ENCODE assay signal across 1 cellular context in the genomic region with DNA sequence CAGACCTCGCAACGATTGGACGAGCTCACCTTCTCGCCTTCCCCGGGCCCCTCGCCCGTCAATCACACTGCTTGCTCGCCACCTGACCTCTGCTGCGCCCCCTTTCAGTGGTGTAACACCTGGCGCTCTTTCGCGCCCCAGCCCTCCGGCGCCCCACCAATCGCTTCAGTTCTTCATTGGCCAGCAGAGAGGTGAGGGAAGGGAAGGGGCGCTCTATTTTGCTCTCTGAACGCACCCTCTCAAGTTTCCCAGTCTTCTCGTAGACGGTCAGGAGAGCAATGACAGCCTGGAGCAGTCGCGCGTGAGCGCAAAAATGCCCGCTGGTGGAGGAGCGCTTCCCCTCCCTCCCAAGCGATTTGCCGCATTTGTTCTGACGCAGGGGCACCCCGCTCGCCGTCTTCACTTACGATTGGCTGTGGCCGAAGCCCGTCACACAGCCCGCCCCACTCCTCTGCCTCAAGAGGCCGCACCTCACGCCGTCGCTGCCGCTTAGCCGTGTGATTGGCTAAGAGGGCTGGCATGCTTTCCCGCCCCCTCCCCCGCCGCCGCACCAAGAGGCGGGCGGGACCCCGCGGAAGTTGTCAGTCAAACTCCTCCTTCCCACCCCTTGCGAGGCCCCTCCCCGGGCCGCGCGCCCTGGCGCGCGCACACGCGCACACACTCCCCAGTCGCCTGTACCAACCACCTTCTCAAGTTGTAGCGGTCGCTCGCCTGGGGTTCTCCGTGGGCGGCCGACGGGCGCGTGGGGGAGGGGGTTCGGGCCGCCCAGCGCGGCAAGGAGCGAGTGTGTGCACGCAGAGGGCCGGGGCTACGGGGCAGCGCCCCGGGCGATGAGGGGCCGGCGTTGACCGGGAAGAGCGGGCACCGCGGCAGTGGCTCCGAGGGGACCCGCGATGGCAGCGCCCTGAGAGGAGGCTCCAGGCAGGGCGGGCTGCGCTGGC.
TF ChIP-seq lines count a peak whose summit lies in the region.

A gene (plus strand): TSS at position 667 of the 941 bp plus-strand sequence. CDS start 701 bp downstream, outside the sequence.

TF ChIP-seq in K562, 482 proteins besides CTCF, POLR2A, EP300 and RAD21 (continued from another document and continues in another):
- TF ChIP-seq, protein P1, sequence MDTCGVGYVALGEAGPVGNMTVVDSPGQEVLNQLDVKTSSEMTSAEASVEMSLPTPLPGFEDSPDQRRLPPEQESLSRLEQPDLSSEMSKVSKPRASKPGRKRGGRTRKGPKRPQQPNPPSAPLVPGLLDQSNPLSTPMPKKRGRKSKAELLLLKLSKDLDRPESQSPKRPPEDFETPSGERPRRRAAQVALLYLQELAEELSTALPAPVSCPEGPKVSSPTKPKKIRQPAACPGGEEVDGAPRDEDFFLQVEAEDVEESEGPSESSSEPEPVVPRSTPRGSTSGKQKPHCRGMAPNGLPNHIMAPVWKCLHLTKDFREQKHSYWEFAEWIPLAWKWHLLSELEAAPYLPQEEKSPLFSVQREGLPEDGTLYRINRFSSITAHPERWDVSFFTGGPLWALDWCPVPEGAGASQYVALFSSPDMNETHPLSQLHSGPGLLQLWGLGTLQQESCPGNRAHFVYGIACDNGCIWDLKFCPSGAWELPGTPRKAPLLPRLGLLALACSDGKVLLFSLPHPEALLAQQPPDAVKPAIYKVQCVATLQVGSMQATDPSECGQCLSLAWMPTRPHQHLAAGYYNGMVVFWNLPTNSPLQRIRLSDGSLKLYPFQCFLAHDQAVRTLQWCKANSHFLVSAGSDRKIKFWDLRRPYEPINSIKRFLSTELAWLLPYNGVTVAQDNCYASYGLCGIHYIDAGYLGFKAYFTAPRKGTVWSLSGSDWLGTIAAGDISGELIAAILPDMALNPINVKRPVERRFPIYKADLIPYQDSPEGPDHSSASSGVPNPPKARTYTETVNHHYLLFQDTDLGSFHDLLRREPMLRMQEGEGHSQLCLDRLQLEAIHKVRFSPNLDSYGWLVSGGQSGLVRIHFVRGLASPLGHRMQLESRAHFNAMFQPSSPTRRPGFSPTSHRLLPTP (IDR thresholded peaks at IDR 0.05; ENCODE audit: borderline replicate concordance, extremely low read depth, insufficient read length), result no peak
- TF ChIP-seq DDX20 (tag; IDR thresholded peaks at IDR 0.05; ENCODE audit: low read depth) (no peak), CCNT2 (IDR thresholded peaks at IDR 0.05; ENCODE audit: borderline replicate concordance, extremely low read depth, insufficient read length, low read depth, low read length) (peak; percentile 93), SMAD3 (CRISPR knock-in tag; conservative IDR thresholded peaks at IDR 0.05) (no peak), GABPA (tag; conservative IDR thresholded peaks at IDR 0.05; ENCODE audit: low read depth) (peak; percentile 71), GATAD2A (IDR thresholded peaks at IDR 0.05) (peak; percentile 89), SREBF2 (CRISPR knock-in tag; IDR thresholded peaks at IDR 0.05) (no peak), SMARCB1 (IDR thresholded peaks at IDR 0.05; ENCODE audit: insufficient read length, low read depth) (no peak), ZFP30 (CRISPR knock-in tag; IDR thresholded peaks at IDR 0.05; ENCODE audit: borderline replicate concordance) (no peak), COPS2 (conservative IDR thresholded peaks at IDR 0.05) (no peak), BDP1 (IDR thresholded peaks at IDR 0.05; ENCODE audit: insufficient read depth, insufficient read length) (no peak), CREB1 (IDR thresholded peaks at IDR 0.05) (peak; percentile 88), CREB1 (CRISPR knock-in tag; IDR thresholded peaks at IDR 0.05) (peak; percentile 94), ZNF197 (CRISPR knock-in tag; IDR thresholded peaks at IDR 0.05; ENCODE audit: low read depth) (0 out of 2 replicates have a peak, but pooled peaks have one; percentile 19), ZBTB17 (CRISPR knock-in tag; IDR thresholded peaks at IDR 0.05) (peak; percentile 69), ZNF3 (CRISPR knock-in tag; IDR thresholded peaks at IDR 0.05) (no peak), ZZZ3 (IDR thresholded peaks at IDR 0.05) (no peak), ZNF311 (CRISPR knock-in tag; IDR thresholded peaks at IDR 0.05) (no peak), MED1 (CRISPR knock-in tag; IDR thresholded peaks at IDR 0.05; ENCODE audit: borderline replicate concordance) (no peak), ZNF436 (CRISPR knock-in tag; IDR thresholded peaks at IDR 0.05) (no peak), MECOM (CRISPR knock-in tag; IDR thresholded peaks at IDR 0.05) (no peak), KDM5B (IDR thresholded peaks at IDR 0.05; ENCODE audit: insufficient replicate concordance, low read depth, low read length) (peak; percentile 82)
- TF ChIP-seq, protein P2, sequence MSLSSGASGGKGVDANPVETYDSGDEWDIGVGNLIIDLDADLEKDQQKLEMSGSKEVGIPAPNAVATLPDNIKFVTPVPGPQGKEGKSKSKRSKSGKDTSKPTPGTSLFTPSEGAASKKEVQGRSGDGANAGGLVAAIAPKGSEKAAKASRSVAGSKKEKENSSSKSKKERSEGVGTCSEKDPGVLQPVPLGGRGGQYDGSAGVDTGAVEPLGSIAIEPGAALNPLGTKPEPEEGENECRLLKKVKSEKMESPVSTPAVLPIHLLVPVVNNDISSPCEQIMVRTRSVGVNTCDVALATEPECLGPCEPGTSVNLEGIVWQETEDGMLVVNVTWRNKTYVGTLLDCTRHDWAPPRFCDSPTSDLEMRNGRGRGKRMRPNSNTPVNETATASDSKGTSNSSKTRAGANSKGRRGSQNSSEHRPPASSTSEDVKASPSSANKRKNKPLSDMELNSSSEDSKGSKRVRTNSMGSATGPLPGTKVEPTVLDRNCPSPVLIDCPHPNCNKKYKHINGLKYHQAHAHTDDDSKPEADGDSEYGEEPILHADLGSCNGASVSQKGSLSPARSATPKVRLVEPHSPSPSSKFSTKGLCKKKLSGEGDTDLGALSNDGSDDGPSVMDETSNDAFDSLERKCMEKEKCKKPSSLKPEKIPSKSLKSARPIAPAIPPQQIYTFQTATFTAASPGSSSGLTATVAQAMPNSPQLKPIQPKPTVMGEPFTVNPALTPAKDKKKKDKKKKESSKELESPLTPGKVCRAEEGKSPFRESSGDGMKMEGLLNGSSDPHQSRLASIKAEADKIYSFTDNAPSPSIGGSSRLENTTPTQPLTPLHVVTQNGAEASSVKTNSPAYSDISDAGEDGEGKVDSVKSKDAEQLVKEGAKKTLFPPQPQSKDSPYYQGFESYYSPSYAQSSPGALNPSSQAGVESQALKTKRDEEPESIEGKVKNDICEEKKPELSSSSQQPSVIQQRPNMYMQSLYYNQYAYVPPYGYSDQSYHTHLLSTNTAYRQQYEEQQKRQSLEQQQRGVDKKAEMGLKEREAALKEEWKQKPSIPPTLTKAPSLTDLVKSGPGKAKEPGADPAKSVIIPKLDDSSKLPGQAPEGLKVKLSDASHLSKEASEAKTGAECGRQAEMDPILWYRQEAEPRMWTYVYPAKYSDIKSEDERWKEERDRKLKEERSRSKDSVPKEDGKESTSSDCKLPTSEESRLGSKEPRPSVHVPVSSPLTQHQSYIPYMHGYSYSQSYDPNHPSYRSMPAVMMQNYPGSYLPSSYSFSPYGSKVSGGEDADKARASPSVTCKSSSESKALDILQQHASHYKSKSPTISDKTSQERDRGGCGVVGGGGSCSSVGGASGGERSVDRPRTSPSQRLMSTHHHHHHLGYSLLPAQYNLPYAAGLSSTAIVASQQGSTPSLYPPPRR (CRISPR knock-in tag; IDR thresholded peaks at IDR 0.05; ENCODE audit: borderline replicate concordance), result no peak
- TF ChIP-seq, protein P3, sequence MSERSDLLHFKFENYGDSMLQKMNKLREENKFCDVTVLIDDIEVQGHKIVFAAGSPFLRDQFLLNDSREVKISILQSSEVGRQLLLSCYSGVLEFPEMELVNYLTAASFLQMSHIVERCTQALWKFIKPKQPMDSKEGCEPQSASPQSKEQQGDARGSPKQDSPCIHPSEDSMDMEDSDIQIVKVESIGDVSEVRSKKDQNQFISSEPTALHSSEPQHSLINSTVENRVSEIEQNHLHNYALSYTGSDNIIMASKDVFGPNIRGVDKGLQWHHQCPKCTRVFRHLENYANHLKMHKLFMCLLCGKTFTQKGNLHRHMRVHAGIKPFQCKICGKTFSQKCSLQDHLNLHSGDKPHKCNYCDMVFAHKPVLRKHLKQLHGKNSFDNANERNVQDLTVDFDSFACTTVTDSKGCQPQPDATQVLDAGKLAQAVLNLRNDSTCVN (CRISPR knock-in tag; IDR thresholded peaks at IDR 0.05), result peak; percentile 78; the same call in 1 of the 2 replicates
- TF ChIP-seq, protein P4, sequence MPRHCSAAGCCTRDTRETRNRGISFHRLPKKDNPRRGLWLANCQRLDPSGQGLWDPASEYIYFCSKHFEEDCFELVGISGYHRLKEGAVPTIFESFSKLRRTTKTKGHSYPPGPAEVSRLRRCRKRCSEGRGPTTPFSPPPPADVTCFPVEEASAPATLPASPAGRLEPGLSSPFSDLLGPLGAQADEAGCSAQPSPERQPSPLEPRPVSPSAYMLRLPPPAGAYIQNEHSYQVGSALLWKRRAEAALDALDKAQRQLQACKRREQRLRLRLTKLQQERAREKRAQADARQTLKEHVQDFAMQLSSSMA (CRISPR knock-in tag; IDR thresholded peaks at IDR 0.05), result 0 out of 2 replicates have a peak, but pooled peaks have one; percentile 60
- TF ChIP-seq, protein P5, sequence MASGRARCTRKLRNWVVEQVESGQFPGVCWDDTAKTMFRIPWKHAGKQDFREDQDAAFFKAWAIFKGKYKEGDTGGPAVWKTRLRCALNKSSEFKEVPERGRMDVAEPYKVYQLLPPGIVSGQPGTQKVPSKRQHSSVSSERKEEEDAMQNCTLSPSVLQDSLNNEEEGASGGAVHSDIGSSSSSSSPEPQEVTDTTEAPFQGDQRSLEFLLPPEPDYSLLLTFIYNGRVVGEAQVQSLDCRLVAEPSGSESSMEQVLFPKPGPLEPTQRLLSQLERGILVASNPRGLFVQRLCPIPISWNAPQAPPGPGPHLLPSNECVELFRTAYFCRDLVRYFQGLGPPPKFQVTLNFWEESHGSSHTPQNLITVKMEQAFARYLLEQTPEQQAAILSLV (tag; IDR thresholded peaks at IDR 0.05), result no peak
- TF ChIP-seq, protein P6, sequence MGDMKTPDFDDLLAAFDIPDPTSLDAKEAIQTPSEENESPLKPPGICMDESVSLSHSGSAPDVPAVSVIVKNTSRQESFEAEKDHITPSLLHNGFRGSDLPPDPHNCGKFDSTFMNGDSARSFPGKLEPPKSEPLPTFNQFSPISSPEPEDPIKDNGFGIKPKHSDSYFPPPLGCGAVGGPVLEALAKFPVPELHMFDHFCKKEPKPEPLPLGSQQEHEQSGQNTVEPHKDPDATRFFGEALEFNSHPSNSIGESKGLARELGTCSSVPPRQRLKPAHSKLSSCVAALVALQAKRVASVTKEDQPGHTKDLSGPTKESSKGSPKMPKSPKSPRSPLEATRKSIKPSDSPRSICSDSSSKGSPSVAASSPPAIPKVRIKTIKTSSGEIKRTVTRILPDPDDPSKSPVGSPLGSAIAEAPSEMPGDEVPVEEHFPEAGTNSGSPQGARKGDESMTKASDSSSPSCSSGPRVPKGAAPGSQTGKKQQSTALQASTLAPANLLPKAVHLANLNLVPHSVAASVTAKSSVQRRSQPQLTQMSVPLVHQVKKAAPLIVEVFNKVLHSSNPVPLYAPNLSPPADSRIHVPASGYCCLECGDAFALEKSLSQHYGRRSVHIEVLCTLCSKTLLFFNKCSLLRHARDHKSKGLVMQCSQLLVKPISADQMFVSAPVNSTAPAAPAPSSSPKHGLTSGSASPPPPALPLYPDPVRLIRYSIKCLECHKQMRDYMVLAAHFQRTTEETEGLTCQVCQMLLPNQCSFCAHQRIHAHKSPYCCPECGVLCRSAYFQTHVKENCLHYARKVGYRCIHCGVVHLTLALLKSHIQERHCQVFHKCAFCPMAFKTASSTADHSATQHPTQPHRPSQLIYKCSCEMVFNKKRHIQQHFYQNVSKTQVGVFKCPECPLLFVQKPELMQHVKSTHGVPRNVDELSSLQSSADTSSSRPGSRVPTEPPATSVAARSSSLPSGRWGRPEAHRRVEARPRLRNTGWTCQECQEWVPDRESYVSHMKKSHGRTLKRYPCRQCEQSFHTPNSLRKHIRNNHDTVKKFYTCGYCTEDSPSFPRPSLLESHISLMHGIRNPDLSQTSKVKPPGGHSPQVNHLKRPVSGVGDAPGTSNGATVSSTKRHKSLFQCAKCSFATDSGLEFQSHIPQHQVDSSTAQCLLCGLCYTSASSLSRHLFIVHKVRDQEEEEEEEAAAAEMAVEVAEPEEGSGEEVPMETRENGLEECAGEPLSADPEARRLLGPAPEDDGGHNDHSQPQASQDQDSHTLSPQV (IDR thresholded peaks at IDR 0.05), result no peak
- TF ChIP-seq, protein P7, sequence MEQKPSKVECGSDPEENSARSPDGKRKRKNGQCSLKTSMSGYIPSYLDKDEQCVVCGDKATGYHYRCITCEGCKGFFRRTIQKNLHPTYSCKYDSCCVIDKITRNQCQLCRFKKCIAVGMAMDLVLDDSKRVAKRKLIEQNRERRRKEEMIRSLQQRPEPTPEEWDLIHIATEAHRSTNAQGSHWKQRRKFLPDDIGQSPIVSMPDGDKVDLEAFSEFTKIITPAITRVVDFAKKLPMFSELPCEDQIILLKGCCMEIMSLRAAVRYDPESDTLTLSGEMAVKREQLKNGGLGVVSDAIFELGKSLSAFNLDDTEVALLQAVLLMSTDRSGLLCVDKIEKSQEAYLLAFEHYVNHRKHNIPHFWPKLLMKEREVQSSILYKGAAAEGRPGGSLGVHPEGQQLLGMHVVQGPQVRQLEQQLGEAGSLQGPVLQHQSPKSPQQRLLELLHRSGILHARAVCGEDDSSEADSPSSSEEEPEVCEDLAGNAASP (IDR thresholded peaks at IDR 0.05), result no peak
